8 cellular contexts compared by ENCODE assay signal in genomic region chr2:113910110-113910717, GRCh38. TPM values are rescaled to one million over a fixed set of nuclear protein-coding genes. Genes with fewer than 3 reads are reported as not detected.
DNase-seq lines count a peak whose midpoint lies in the region; ATAC-seq, FAIRE-seq and TF ChIP-seq lines count a peak whose summit lies in the region.

No MANE protein-coding gene starts in this region.

- 98% methylated on average over 5 of the region's 5 CpGs for WGBS in HepG2 (ENCODE audit: low lambda C conversion rate)
- WGBS in right lobe of liver (ENCODE audit: insufficient coverage, low coverage, low lambda C conversion rate, missing lambda C conversion rate), result 97% methylated on average over 5 of the region's 5 CpGs

- FAIRE-seq in HepG2 (lab: Jason Lieb, UNC), result no peak

- intact Hi-C loops in HepG2 (cut with micrococcal nuclease; ENCODE audit: unreplicated experiment) (no loop called here), right lobe of liver (cut with DNase I) (no loop called here)

- H3K27me3 ChIP-seq in HepG2 (ENCODE audit: control insufficient read depth in 1 of 2, insufficient read depth in 2 of 2, low read length in 2 of 2), result no peaks in the 10 kb centered on the region
- H3K27me3 ChIP-seq in right lobe of liver, result no peaks in the 10 kb centered on the region

- TF ChIP-seq EP300 in HepG2 (IDR thresholded peaks at IDR 0.05; ENCODE audit: low read depth in 2 of 2, low read length in 2 of 2) (no peak), HepG2 (CRISPR knock-in tag; IDR thresholded peaks at IDR 0.05; ENCODE audit: borderline replicate concordance) (no peak)

- no TSS peak for BruUV-seq in HepG2 (replicated peaks; lab: Mats Ljungman, UMichigan)

- ATAC-seq in HepG2 (peak; percentile 37), right lobe of liver (no peak), GM21786 (IDR thresholded peaks at IDR 0.05; ENCODE audit: unreplicated experiment) (no peak)
- peak; percentile 82 to 87 for ATAC-seq in activated T-cell treated with anti-CD3 and anti-CD28 coated beads, Interleukin-2, amount 50 U/mL, for 72 hours (replicated peaks in 1 of 2)

- no peak overlapping the region for H3K4me2 ChIP-seq in HepG2 (ENCODE audit: low read depth, low read length)

- peak overlapping the region; percentile 46 to 91 for H3K4me3 Mint-ChIP-seq in activated T-cell treated with anti-CD3 and anti-CD28 coated beads, Interleukin-2, amount 50 U/mL, for 72 hours
- H3K4me3 Mint-ChIP-seq in nephron progenitor cell, result no peak overlapping the region

- no peak for TF ChIP-seq RAD21 in HepG2 (CRISPR knock-in tag; IDR thresholded peaks at IDR 0.05)

- H4K20me1 ChIP-seq in HepG2 (ENCODE audit: insufficient read depth, low read length), result peaks cover 29% of the 10 kb centered on the region

- no peaks in the 10 kb centered on the region for H3K27me3 Mint-ChIP-seq in activated T-cell treated with anti-CD3 and anti-CD28 coated beads, Interleukin-2, amount 50 U/mL, for 72 hours (ENCODE audit: low read depth)
- no peaks in the 10 kb centered on the region for H3K27me3 Mint-ChIP-seq in nephron progenitor cell (ENCODE audit: low read depth, poor library complexity)

- in situ Hi-C loops in HepG2 (cut with HindIII; ENCODE audit: extremely low pct_ligation_motif_present, low pct_unique_long_range_greater_than_20kb), result no loop called here

- no peak overlapping the region for H2AFZ ChIP-seq in HepG2 (ENCODE audit: low read length)

- POLR2A ChIA-PET in HepG2 (lab: Yijun Ruan, JAX), result no interaction called here

- DNase-seq in HepG2 (ENCODE audit: low spot score) (no peak), right lobe of liver (no peak), nephron progenitor cell (no peak), hippocampal formation (lab: John Stamatoyannopoulos, UW) (no peak), AML-193 (lab: John Stamatoyannopoulos, UW) (no peak), amygdala (lab: John Stamatoyannopoulos, UW) (no peak)
- DNase-seq in activated T-cell treated with anti-CD3 and anti-CD28 coated beads, Interleukin-2, amount 50 U/mL, for 72 hours, result peak; percentile 48 to 63

- peak overlapping the region; percentile 61 for H3K27ac Mint-ChIP-seq in activated T-cell treated with anti-CD3 and anti-CD28 coated beads, Interleukin-2, amount 50 U/mL, for 72 hours
- peak overlapping the region; percentile 7 for H3K27ac Mint-ChIP-seq in nephron progenitor cell

- H3K36me3 ChIP-seq in HepG2 (replicated peaks in 1 of 2; ENCODE audit: control insufficient read depth in 1 of 2, insufficient read depth in 2 of 2, low read length in 2 of 2), result peaks cover 3 to 17% of the 10 kb centered on the region in 2 experiments; a peak in 4 of 5 replicates
- H3K36me3 ChIP-seq in right lobe of liver, result no peaks in the 10 kb centered on the region

- H3K79me2 ChIP-seq in HepG2 (ENCODE audit: insufficient read depth, low read length), result peaks cover 88% of the 10 kb centered on the region

- TF ChIP-seq CTCF in HepG2 (CRISPR knock-in tag; IDR thresholded peaks at IDR 0.05) (no peak), right lobe of liver (IDR thresholded peaks at IDR 0.05) (no peak), nephron progenitor cell (IDR thresholded peaks at IDR 0.05) (no peak)

- peaks cover 3 to 21% of the 10 kb centered on the region in 2 donors for H3K36me3 Mint-ChIP-seq in activated T-cell treated with anti-CD3 and anti-CD28 coated beads, Interleukin-2, amount 50 U/mL, for 72 hours (ENCODE audit: insufficient read depth in 2 of 2)
- peaks cover 63% of the 10 kb centered on the region for H3K36me3 Mint-ChIP-seq in nephron progenitor cell (ENCODE audit: low read depth)

- H3K4me1 ChIP-seq in HepG2 (ENCODE audit: insufficient read depth, low read length) (peaks cover 29% of the 10 kb centered on the region), right lobe of liver (peaks cover 0 to 9% (median 2%) of the 10 kb centered on the region in 4 donors)

- H3K4me1 Mint-ChIP-seq in activated T-cell treated with anti-CD3 and anti-CD28 coated beads, Interleukin-2, amount 50 U/mL, for 72 hours (ENCODE audit: low read depth), result peaks cover 73% of the 10 kb centered on the region
- H3K4me1 Mint-ChIP-seq in nephron progenitor cell, result no peaks in the 10 kb centered on the region

- no peaks in the 10 kb centered on the region for H3K9me3 Mint-ChIP-seq in activated T-cell treated with anti-CD3 and anti-CD28 coated beads, Interleukin-2, amount 50 U/mL, for 72 hours
- peaks cover 26% of the 10 kb centered on the region for H3K9me3 Mint-ChIP-seq in nephron progenitor cell

- CTCF ChIA-PET in HepG2 (lab: Yijun Ruan, JAX; ENCODE audit: low intra/inter-chr PET ratio, low total read pairs), result no interaction called here

- H3K27ac ChIP-seq in HepG2 (ENCODE audit: extremely low read length, insufficient read depth, low read length) (no peak overlapping the region), right lobe of liver (no peak overlapping the region)

- H3K4me3 ChIP-seq in HepG2 (replicated peaks in 1 of 3; ENCODE audit: insufficient read depth in 1 of 3, low read depth in 2 of 3, low read length in 3 of 3) (no peak overlapping the region), right lobe of liver (no peak overlapping the region)

- H3K9me3 ChIP-seq in HepG2 (ENCODE audit: low read length), result no peaks in the 10 kb centered on the region
- H3K9me3 ChIP-seq in right lobe of liver, result no peaks in the 10 kb centered on the region

- TF ChIP-seq POLR2A in HepG2 (IDR thresholded peaks at IDR 0.05; ENCODE audit: insufficient read depth in 1 of 2, low read depth in 2 of 2, low read length in 2 of 2), result no peak
- no peak for TF ChIP-seq POLR2A in right lobe of liver (IDR thresholded peaks at IDR 0.05)

- no peak overlapping the region for H3K9ac ChIP-seq in HepG2 (ENCODE audit: insufficient read depth, low read depth, low read length)

TF ChIP-seq in HepG2, 621 proteins besides CTCF, POLR2A, EP300 and RAD21:
- TF ChIP-seq ZNF430 (CRISPR knock-in tag; IDR thresholded peaks at IDR 0.05), result no peak
- no peak for TF ChIP-seq ZNF557 (CRISPR knock-in tag; IDR thresholded peaks at IDR 0.05)

RNA-seq across cellular contexts. Expression of gene ACTR3, which starts 20.3 kb away (rescaled TPM):
- total RNA-seq in HepG2 (2016; rRNA removed; fragmentation: Illumina TruSeq; extraction: Trizol) (225 and 321 TPM in 2 replicates), right lobe of liver (100 to 1,000 TPM in 1 of 6 experiments, 10 to 100 TPM in 5; 44.1 to 108 (median 66.2) TPM)
- total RNA-seq in HepG2 (2016; cell fraction: cytosol; rRNA removed; fragmentation: Illumina TruSeq; extraction: Trizol; ENCODE audit: low read depth), result 18.8 and 19.5 TPM in 2 replicates
- total RNA-seq in HepG2 (2016; cell fraction: insoluble cytoplasmic fraction; rRNA removed; fragmentation: Illumina TruSeq; extraction: Trizol), result 228 and 315 TPM in 2 replicates
- 52.2 and 56.6 TPM in 2 replicates for total RNA-seq in HepG2 (2016; cell fraction: membrane; rRNA removed; fragmentation: Illumina TruSeq; extraction: Trizol)
- 127 and 131 TPM in 2 replicates for total RNA-seq in HepG2 (2016; cell fraction: nucleus; rRNA removed; fragmentation: Illumina TruSeq; extraction: Trizol)
- polyA plus RNA-seq in HepG2 (2011; rRNA removed), result 97.1 and 123 TPM in 2 replicates
- 60.4 and 86.6 TPM in 2 replicates for polyA plus RNA-seq in HepG2 (2011; cell fraction: cytosol; rRNA removed)
- 31.1 and 37.9 TPM in 2 replicates for polyA plus RNA-seq in HepG2 (2011; cell fraction: nucleus; rRNA removed)
- polyA plus RNA-seq in HepG2 (2012), result 118 and 123 TPM in 2 replicates
- polyA plus RNA-seq in HepG2 (2016; cell fraction: cytosol; fragmentation: Illumina TruSeq; extraction: Trizol; ENCODE audit: low read depth), result 12.9 and 14.5 TPM in 2 replicates
- polyA plus RNA-seq in HepG2 (2016; cell fraction: insoluble cytoplasmic fraction; fragmentation: Illumina TruSeq; extraction: Trizol; ENCODE audit: low read depth), result 250 and 264 TPM in 2 replicates
- 26.5 and 26.8 TPM in 2 replicates for polyA plus RNA-seq in HepG2 (2016; cell fraction: membrane; fragmentation: Illumina TruSeq; extraction: Trizol; ENCODE audit: low read depth)
- 96.6 and 101 TPM in 2 replicates for polyA plus RNA-seq in HepG2 (2016; cell fraction: nucleus; fragmentation: Illumina TruSeq; extraction: Trizol; ENCODE audit: insufficient read depth, low read depth)
- polyA minus RNA-seq in HepG2 (2011; rRNA and poly(A)+ RNA removed; ENCODE audit: low replicate concordance), result 74.5 and 227 TPM in 2 replicates
- 198 and 203 TPM in 2 replicates for polyA minus RNA-seq in HepG2 (2011; cell fraction: cytosol; rRNA and poly(A)+ RNA removed)
- 201 and 233 TPM in 2 replicates for polyA minus RNA-seq in HepG2 (2011; cell fraction: nucleus; rRNA and poly(A)+ RNA removed)
- 100 to 1,000 TPM; 490 to 497 TPM for total RNA-seq in activated T-cell treated with anti-CD3 and anti-CD28 coated beads, Interleukin-2, amount 50 U/mL, for 72 hours

Comparison
In these comparisons a context has a peak if more than half of its experiments do, and no peak if none do; other contexts are left out.
1. ATAC-seq: peak in HepG2 (single experiment) and activated T-cell treated with anti-CD3 and anti-CD28 coated beads, Interleukin-2, amount 50 U/mL, for 72 hours (2 of 2); none in right lobe of liver (0 of 4) and GM21786 (single experiment).
2. DNase-seq: peak in activated T-cell treated with anti-CD3 and anti-CD28 coated beads, Interleukin-2, amount 50 U/mL, for 72 hours (2 of 2); none in HepG2 (single experiment), right lobe of liver (0 of 3), nephron progenitor cell (single experiment), hippocampal formation (0 of 2), AML-193 (0 of 2) and amygdala (0 of 56).